12 cellular contexts compared by ENCODE assay signal in the genomic region with DNA sequence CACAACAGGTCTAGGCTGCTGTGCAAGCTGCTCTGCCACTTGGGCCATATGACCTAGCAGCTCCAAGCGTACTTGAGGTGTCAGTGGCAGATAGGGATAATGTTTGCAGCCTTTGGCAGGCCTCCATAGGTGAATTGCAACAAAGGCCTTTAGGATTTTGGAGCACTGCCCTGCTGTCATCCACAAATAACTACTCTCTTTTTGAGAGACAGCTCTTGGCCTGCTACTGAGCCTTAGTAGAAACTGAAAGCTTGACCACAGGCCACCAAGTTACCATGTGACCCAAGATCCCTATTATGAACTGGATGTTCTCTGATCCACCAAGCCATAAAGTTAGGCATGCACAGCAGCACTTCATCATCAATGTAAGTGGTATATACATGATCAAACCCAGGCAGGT. TPM values are rescaled to one million over a fixed set of nuclear protein-coding genes. Genes with fewer than 3 reads are reported as not detected.
DNase-seq lines count a peak whose midpoint lies in the region; ATAC-seq, FAIRE-seq and TF ChIP-seq lines count a peak whose summit lies in the region.
"Had no signal": no experiment of that assay in that cellular context is flagged by ENCODE, and none has a peak within 500 bp of the region (broad histone marks: within the 10 kb centered on the region; RNA-seq: fewer than 3 reads in every experiment).

No MANE protein-coding gene starts in this region.

- H3K9me3 ChIP-seq in heart right ventricle: peaks cover 0 to 29% (median 0%) of the 10 kb centered on the region in 11 donors

- H3K36me3 ChIP-seq in heart right ventricle: peaks cover 0 to 6% (median 0%) of the 10 kb centered on the region in 9 donors
- H3K36me3 ChIP-seq: breast epithelium had no signal

- H3K4me1 ChIP-seq in heart right ventricle: peaks cover 0 to 12% (median 0%) of the 10 kb centered on the region in 9 donors
- H3K4me1 ChIP-seq: breast epithelium had no signal

- 54 to 64% methylated on average over 1 of the region's 1 CpG for WGBS in heart right ventricle, 2 donors

- TF ChIP-seq CTCF in heart right ventricle (IDR thresholded peaks at IDR 0.05): no peak

- TF ChIP-seq POLR2A in GM12892 (IDR thresholded peaks at IDR 0.05; ENCODE audit: low read depth, low read length): no peak

- FAIRE-seq in GM19239 (lab: Jason Lieb, UNC) (peak; percentile 51), GM12892 (lab: Jason Lieb, UNC) (no peak)

- DNase-seq in GM19239 (ENCODE audit: insufficient read length, low spot score) (no peak), heart right ventricle (peak; percentile 20 to 69), GM12892 (ENCODE audit: insufficient read length) (no peak), NCI-H1092 treated with DMSO at 0.1 percent for 48 hours (lab: John Stamatoyannopoulos, UW) (no peak)
- DNase-seq in activated CD4-positive, alpha-beta T cell treated with anti-CD3 and anti-CD28 coated beads, Interleukin-2, amount 50 U/mL, for 4 hours: no peak
- DNase-seq: activated CD4-positive, CD25-positive, alpha-beta regulatory T cell treated with anti-CD3 and anti-CD28 coated beads, Interleukin-2, amount 50 U/mL, for 72 hours; Calu3 had no signal

- ATAC-seq in GM21737 (IDR thresholded peaks at IDR 0.05; ENCODE audit: unreplicated experiment): peak; percentile 81
- peak; percentile 88 for ATAC-seq in HG03175 (IDR thresholded peaks at IDR 0.05; ENCODE audit: unreplicated experiment)
- peak; percentile 46 to 95 (median 90) for ATAC-seq in heart right ventricle

- no peak overlapping the region for H3K4me3 ChIP-seq in heart right ventricle
- H3K4me3 ChIP-seq: breast epithelium, SK-N-MC had no signal

- no peaks in the 10 kb centered on the region for H3K27me3 ChIP-seq in heart right ventricle
- H3K27me3 ChIP-seq: breast epithelium had no signal

- no peak overlapping the region for H3K27ac ChIP-seq in heart right ventricle
- H3K27ac ChIP-seq: breast epithelium, HL-60, SK-N-MC had no signal

- intact Hi-C loops in heart right ventricle (cut with DNase I): no loop called here

RNA-seq across cellular contexts. Expression of a gene that starts 29.9 kb away (rescaled TPM):
- 10 to 100 TPM; 10.6 to 18.4 (median 14.2) TPM for total RNA-seq in heart right ventricle
- polyA plus RNA-seq in heart right ventricle: 1 to 10 TPM; 3.6 to 8.2 TPM
- 2.7 TPM for polyA plus RNA-seq in GM12892 (2012; ENCODE audit: missing spikeins)

RNA-seq across cellular contexts. Expression of a gene that starts 49.4 kb away (rescaled TPM):
- 10 to 100 TPM; 26.2 to 60.9 (median 47.5) TPM for total RNA-seq in heart right ventricle
- 10 to 100 TPM; 11.0 TPM for polyA plus RNA-seq in heart right ventricle
- 3.4 TPM for polyA plus RNA-seq in GM12892 (2012; ENCODE audit: missing spikeins)

Comparison
In these comparisons a context has a peak if more than half of its experiments do, and no peak if none do; other contexts are left out.
1. DNase-seq: peak in heart right ventricle (2 of 2); none in GM19239 (single experiment), activated CD4-positive, alpha-beta T cell treated with anti-CD3 and anti-CD28 coated beads, Interleukin-2, amount 50 U/mL, for 4 hours (0 of 2), GM12892 (single experiment) and NCI-H1092 treated with DMSO at 0.1 percent for 48 hours (single experiment).
2. Peak in every context shown above with its lines, with median percentiles within 50 percentile points of each other: ATAC-seq.